7 cellular contexts compared by ENCODE assay signal in the genomic region with DNA sequence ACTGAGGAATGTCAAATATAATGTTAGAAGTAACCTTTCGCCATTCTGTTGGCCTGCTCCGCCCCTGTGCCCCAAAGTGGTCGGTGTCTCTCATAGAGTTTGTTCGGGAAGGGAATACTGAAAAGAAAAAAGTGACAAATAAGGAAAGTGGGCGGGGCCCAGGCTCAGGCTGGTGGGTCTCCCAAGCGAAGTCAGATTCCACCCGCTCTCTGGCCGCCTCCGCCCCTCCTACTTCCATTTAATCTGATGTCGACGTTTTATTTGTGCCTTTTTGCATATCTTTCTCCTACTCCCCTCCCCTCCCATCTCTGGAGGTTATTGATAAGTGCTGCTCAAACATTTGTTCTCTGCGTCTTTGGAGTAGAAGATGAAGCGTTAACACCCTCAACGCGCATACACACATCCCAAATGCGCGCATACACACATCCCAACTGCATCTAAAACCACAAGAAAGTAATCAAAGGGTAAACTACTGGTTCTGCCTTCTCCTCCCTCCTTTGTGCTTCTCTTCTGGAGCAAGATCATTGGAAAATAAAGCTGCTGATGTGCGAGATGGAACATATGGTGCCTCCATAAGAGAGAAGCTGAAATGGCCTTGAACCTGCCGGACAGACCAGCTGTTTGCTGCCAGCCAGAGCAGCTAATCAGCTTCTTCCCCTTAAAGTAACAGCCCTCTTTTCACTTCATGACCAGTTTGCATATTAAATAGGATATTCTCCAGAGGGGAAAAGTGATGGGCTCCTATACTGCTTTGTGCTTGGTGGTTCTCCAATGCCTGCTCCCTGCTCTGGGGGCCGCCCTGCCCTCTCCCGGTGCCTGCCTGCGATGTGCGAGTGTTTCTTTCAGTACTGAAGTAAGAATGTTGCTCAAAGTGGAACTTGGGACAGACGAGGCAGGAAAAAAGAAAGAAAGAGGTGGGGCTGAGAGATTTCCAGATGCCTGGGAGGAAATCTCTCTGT. TPM values are rescaled to one million over a fixed set of nuclear protein-coding genes. Genes with fewer than 3 reads are reported as not detected.
DNase-seq lines count a peak whose midpoint lies in the region; ATAC-seq, FAIRE-seq and TF ChIP-seq lines count a peak whose summit lies in the region.

No MANE protein-coding gene starts in this region.

- peak overlapping the region; percentile 55 for H3K27ac Mint-ChIP-seq in memory B cell

- FAIRE-seq in RCC 7860 (lab: Jason Lieb, UNC) = no peak

- peak overlapping the region; percentile 85 for H3K4me3 Mint-ChIP-seq in memory B cell

- peaks cover 2% of the 10 kb centered on the region for H3K27me3 Mint-ChIP-seq in memory B cell

- DNase-seq in HAP-1 (ENCODE audit: low spot score in 2 of 2) (peak; percentile 79 to 87), RCC 7860 (ENCODE audit: low spot score) (peak; percentile 16), memory B cell (ENCODE audit: low spot score in 2 of 2) (no peak), thoracic aorta (ENCODE audit: low spot score) (no peak), foreskin keratinocyte (no peak), NCI-H2081 (lab: John Stamatoyannopoulos, UW) (no peak)
- no peak for DNase-seq in effector memory CD4-positive, alpha-beta T cell

- TF ChIP-seq CTCF in thoracic aorta (IDR thresholded peaks at IDR 0.05) (no peak), foreskin keratinocyte (conservative IDR thresholded peaks at IDR 0.05) (no peak)

- H3K9me3 ChIP-seq in HAP-1 (no peaks in the 10 kb centered on the region), thoracic aorta (no peaks in the 10 kb centered on the region)
- H3K9me3 ChIP-seq in effector memory CD4-positive, alpha-beta T cell (ENCODE audit: control insufficient read depth, low read length) = no peaks in the 10 kb centered on the region

- peaks cover 2% of the 10 kb centered on the region for H3K36me3 Mint-ChIP-seq in memory B cell

- no peak for ATAC-seq in memory B cell (ENCODE audit: low read depth)
- ATAC-seq in thoracic aorta (ENCODE audit: insufficient number of reproducible peaks, low FRiP score, low read depth) = no peak
- ATAC-seq in foreskin keratinocyte = no peak

- no peaks in the 10 kb centered on the region for H3K27me3 ChIP-seq in HAP-1 (ENCODE audit: low read depth)
- H3K27me3 ChIP-seq in effector memory CD4-positive, alpha-beta T cell (replicated peaks; ENCODE audit: control insufficient read depth, insufficient read depth, low read length, poor library complexity, severe bottlenecking) = no peaks in the 10 kb centered on the region
- H3K27me3 ChIP-seq in thoracic aorta (replicated peaks; ENCODE audit: insufficient read depth) = no peaks in the 10 kb centered on the region
- H3K27me3 ChIP-seq in foreskin keratinocyte = peaks cover 15% of the 10 kb centered on the region

- in situ Hi-C loops in HAP-1 (cut with MboI; ENCODE audit: low sequenced_read_pairs) = loop anchor here (25.0 kb wide), 1 partner anchor 404 kb away; no protein-coding TSS in a partner anchor

- H3K36me3 ChIP-seq in HAP-1 (replicated peaks) (no peaks in the 10 kb centered on the region), thoracic aorta (no peaks in the 10 kb centered on the region)
- H3K36me3 ChIP-seq in effector memory CD4-positive, alpha-beta T cell (ENCODE audit: control insufficient read depth, insufficient read depth, low read length) = no peaks in the 10 kb centered on the region

- H3K4me1 ChIP-seq in HAP-1 (peaks cover 5% of the 10 kb centered on the region), thoracic aorta (ENCODE audit: control insufficient read depth in 1 of 2, low read depth in 2 of 2) (peaks cover 4% of the 10 kb centered on the region in 2 donors), foreskin keratinocyte (no peaks in the 10 kb centered on the region)
- peaks cover 7% of the 10 kb centered on the region for H3K4me1 ChIP-seq in effector memory CD4-positive, alpha-beta T cell (ENCODE audit: control insufficient read depth, insufficient read depth, low read length, poor library complexity, severe bottlenecking)

- H3K4me3 ChIP-seq in HAP-1 (peak overlapping the region; percentile 52), thoracic aorta (peak overlapping the region; percentile 84)
- peak overlapping the region; percentile 61 for H3K4me3 ChIP-seq in effector memory CD4-positive, alpha-beta T cell (ENCODE audit: insufficient read depth, low read depth, low read length, poor library complexity, severe bottlenecking)

- H3K27ac ChIP-seq in effector memory CD4-positive, alpha-beta T cell (ENCODE audit: insufficient read depth, low read length, poor library complexity, severe bottlenecking) = no peak overlapping the region
- peak overlapping the region; percentile 78 to 85 for H3K27ac ChIP-seq in thoracic aorta
- no peak overlapping the region for H3K27ac ChIP-seq in foreskin keratinocyte

- H3K9me3 Mint-ChIP-seq in memory B cell = no peaks in the 10 kb centered on the region

- H3K4me1 Mint-ChIP-seq in memory B cell = peaks cover 18% of the 10 kb centered on the region

RNA-seq across cellular contexts. Expression of a gene that starts 3.1 kb away (rescaled TPM):
- total RNA-seq in thoracic aorta (1 to 10 TPM; 7.9 to 8.3 TPM), foreskin keratinocyte (1.1 and 1.3 TPM in 2 replicates)
- 1.1 and 1.2 TPM in 2 replicates for polyA plus RNA-seq in foreskin keratinocyte

Comparison
In these comparisons a context has a peak if more than half of its experiments do, and no peak if none do; other contexts are left out.
1. DNase-seq: peak in HAP-1 (2 of 2) and RCC 7860 (single experiment); none in effector memory CD4-positive, alpha-beta T cell (0 of 3), memory B cell (0 of 2), thoracic aorta (single experiment), foreskin keratinocyte (0 of 2) and NCI-H2081 (0 of 2).
2. H3K27ac ChIP-seq: peak in thoracic aorta (2 of 2); none in effector memory CD4-positive, alpha-beta T cell (single experiment) and foreskin keratinocyte (single experiment).
3. Peak in every context shown above with its lines, with median percentiles within 50 percentile points of each other: H3K4me3 ChIP-seq.